In genomic region chr12:94458882-94459772, GRCh38 we compare ENCODE assay signal across 8 cellular contexts. TPM values are rescaled to one million over a fixed set of nuclear protein-coding genes. Genes with fewer than 3 reads are reported as not detected.
DNase-seq lines count a peak whose midpoint lies in the region; ATAC-seq and TF ChIP-seq lines count a peak whose summit lies in the region.

No MANE protein-coding gene starts in this region.

- peaks cover 10 to 38% (median 30%) of the 10 kb centered on the region in 7 donors for H3K4me1 Mint-ChIP-seq in naive thymus-derived CD4-positive, alpha-beta T cell

- peak overlapping the region; percentile 70 to 97 (median 93) for H3K27ac Mint-ChIP-seq in naive thymus-derived CD4-positive, alpha-beta T cell

- H3K27ac ChIP-seq in DND-41 (ENCODE audit: low read length) (peak overlapping the region; percentile 80), HUES48 (ENCODE audit: low read depth, low read length) (peak overlapping the region; percentile 45), SU-DHL-6 (ENCODE audit: low read depth, low read length) (no peak overlapping the region)
- peak overlapping the region; percentile 91 for H3K27ac ChIP-seq in naive thymus-derived CD4-positive, alpha-beta T cell (ENCODE audit: low read depth, low read length)

- H2AFZ ChIP-seq in DND-41 (ENCODE audit: low read depth, low read length): peak overlapping the region; percentile 87
- peak overlapping the region; percentile 73 for H2AFZ ChIP-seq in SU-DHL-6 (ENCODE audit: low read depth, low read length, severe bottlenecking)

- H3K4me3 ChIP-seq in DND-41 (ENCODE audit: low read depth in 1 of 2, low read length in 2 of 2) (peak overlapping the region; percentile 42 to 76), HUES48 (ENCODE audit: low read depth, low read length) (peak overlapping the region; percentile 86), SU-DHL-6 (ENCODE audit: insufficient read depth, low read length, poor library complexity, severe bottlenecking) (peak overlapping the region; percentile 91), epithelial cell of esophagus (ENCODE audit: low read length) (peak overlapping the region; percentile 82)
- peak overlapping the region; percentile 68 for H3K4me3 ChIP-seq in naive thymus-derived CD4-positive, alpha-beta T cell (ENCODE audit: low read length)

- POLR2A ChIA-PET in naive thymus-derived CD4-positive, alpha-beta T cell (lab: Charles Lee): interaction anchor here (0.7 to 0.9 kb wide), 3 partner anchors 197 to 1017 kb away, joined by 3 read pairs; partner anchors contain the start of genes PLXNC1 and UBE2N

- H3K27me3 ChIP-seq in DND-41 (ENCODE audit: insufficient read depth, low read length, poor library complexity) (no peaks in the 10 kb centered on the region), HUES48 (ENCODE audit: control insufficient read depth, insufficient read depth, low read length) (peaks cover 6% of the 10 kb centered on the region; the same call in 1 of the 2 replicates), SU-DHL-6 (ENCODE audit: low read length) (no peaks in the 10 kb centered on the region)
- H3K27me3 ChIP-seq in naive thymus-derived CD4-positive, alpha-beta T cell (ENCODE audit: control insufficient read depth in 2 of 2, insufficient read depth in 2 of 2, low read length in 2 of 2): no peaks in the 10 kb centered on the region

- H4K20me1 ChIP-seq in DND-41 (ENCODE audit: insufficient read depth, low read length): no peaks in the 10 kb centered on the region
- H4K20me1 ChIP-seq in SU-DHL-6 (ENCODE audit: low read depth, low read length): no peaks in the 10 kb centered on the region

- H3K9ac ChIP-seq in DND-41 (ENCODE audit: low read depth, low read length): peak overlapping the region; percentile 73
- peak overlapping the region; percentile 78 for H3K9ac ChIP-seq in HUES48 (ENCODE audit: low read depth, low read length)
- H3K9ac ChIP-seq in SU-DHL-6 (ENCODE audit: low read length): peak overlapping the region; percentile 84

- no peaks in the 10 kb centered on the region for H3K9me2 ChIP-seq in SU-DHL-6 (replicated peaks; ENCODE audit: insufficient read depth, low read length)

- no peaks in the 10 kb centered on the region for H3K9me3 Mint-ChIP-seq in naive thymus-derived CD4-positive, alpha-beta T cell

- peaks cover 0 to 23% (median 8%) of the 10 kb centered on the region in 5 donors for H3K36me3 Mint-ChIP-seq in naive thymus-derived CD4-positive, alpha-beta T cell

- H3K4me2 ChIP-seq in DND-41 (ENCODE audit: insufficient read depth, low read length) (peak overlapping the region; percentile 83), SU-DHL-6 (ENCODE audit: low read depth, low read length, poor library complexity, severe bottlenecking) (peak overlapping the region; percentile 64)

- H3K36me3 ChIP-seq in DND-41 (ENCODE audit: insufficient read depth, low read length) (peaks cover 12% of the 10 kb centered on the region), HUES48 (ENCODE audit: control insufficient read depth, insufficient read depth, low read length) (no peaks in the 10 kb centered on the region), SU-DHL-6 (ENCODE audit: low read length) (no peaks in the 10 kb centered on the region; the same call in 1 of the 2 replicates)
- peaks cover 0 to 7% (median 0%) of the 10 kb centered on the region in 3 experiments for H3K36me3 ChIP-seq in naive thymus-derived CD4-positive, alpha-beta T cell (ENCODE audit: control insufficient read depth in 2 of 3, insufficient read depth in 3 of 3, low read length in 3 of 3)

- DNase-seq in DND-41 (no peak), epithelial cell of esophagus (ENCODE audit: low read depth) (peak; percentile 28), hippocampal formation (lab: John Stamatoyannopoulos, UW) (no peak)
- peak in 7 of 9 donors; percentile 8 to 44 (median 25) for DNase-seq in naive thymus-derived CD4-positive, alpha-beta T cell

- no peaks in the 10 kb centered on the region for H3K9me3 ChIP-seq in DND-41 (ENCODE audit: insufficient read depth, low read length, severe bottlenecking)
- H3K9me3 ChIP-seq in HUES48 (ENCODE audit: control insufficient read depth, insufficient read depth, low read length): no peaks in the 10 kb centered on the region
- H3K9me3 ChIP-seq in SU-DHL-6 (ENCODE audit: insufficient read depth, low read length): no peaks in the 10 kb centered on the region
- no peaks in the 10 kb centered on the region for H3K9me3 ChIP-seq in naive thymus-derived CD4-positive, alpha-beta T cell (ENCODE audit: control insufficient read depth in 2 of 3, low read length in 3 of 3)

- peaks cover 4% of the 10 kb centered on the region; the same call in 1 of the 2 replicates for H3F3A ChIP-seq in SU-DHL-6 (ENCODE audit: insufficient read depth)

- H3K79me2 ChIP-seq in DND-41 (ENCODE audit: insufficient read depth, low read length) (peaks cover 48% of the 10 kb centered on the region), SU-DHL-6 (ENCODE audit: insufficient read depth, low read length) (peaks cover 39% of the 10 kb centered on the region)

- H3K4me1 ChIP-seq in DND-41 (ENCODE audit: insufficient read depth, low read length): peaks cover 38% of the 10 kb centered on the region
- H3K4me1 ChIP-seq in HUES48 (ENCODE audit: control insufficient read depth, insufficient read depth, low read length): peaks cover 8% of the 10 kb centered on the region; the same call in 1 of the 2 replicates
- peaks cover 3 to 13% of the 10 kb centered on the region in 2 donors for H3K4me1 ChIP-seq in naive thymus-derived CD4-positive, alpha-beta T cell (ENCODE audit: control insufficient read depth in 2 of 2, insufficient read depth in 2 of 2, low read length in 2 of 2)

- CTCF ChIA-PET in naive thymus-derived CD4-positive, alpha-beta T cell (lab: Charles Lee): no interaction called here

- peak overlapping the region; percentile 92 to 98 (median 96) for H3K4me3 Mint-ChIP-seq in naive thymus-derived CD4-positive, alpha-beta T cell

- intact Hi-C loops in naive thymus-derived CD4-positive, alpha-beta T cell (cut with micrococcal nuclease): loop anchor here (1.0 to 10.0 kb wide), 18 partner anchors 74 to 1530 kb away; partner anchors contain the start of genes CRADD (in 2 of the 2), NDUFA12 (in 2 of the 2), PLXNC1 (in 2 of the 2) and EEA1 (in 1 of the 2)

- TF ChIP-seq CTCF in DND-41 (IDR thresholded peaks at IDR 0.05; ENCODE audit: borderline replicate concordance, extremely low read depth, low read length, poor library complexity, severe bottlenecking) (no peak), SU-DHL-6 (IDR thresholded peaks at IDR 0.05; ENCODE audit: insufficient read depth, low read length, poor library complexity, severe bottlenecking) (no peak), epithelial cell of esophagus (IDR thresholded peaks at IDR 0.05; ENCODE audit: insufficient read depth, low read depth, low read length, missing control alignments) (no peak)

- ATAC-seq in DND-41 (ENCODE audit: insufficient read depth, low read depth): peak; percentile 54; the same call in 2 of the 3 replicates
- ATAC-seq in GM21381 (IDR thresholded peaks at IDR 0.05; ENCODE audit: unreplicated experiment): peak; percentile 35
- peak; percentile 47 for ATAC-seq in naive thymus-derived CD4-positive, alpha-beta T cell
- no peak for ATAC-seq in GM18861 (IDR thresholded peaks at IDR 0.05; ENCODE audit: unreplicated experiment)

- H3K27me3 Mint-ChIP-seq in naive thymus-derived CD4-positive, alpha-beta T cell: peaks cover 0 to 12% (median 6%) of the 10 kb centered on the region in 5 donors

RNA-seq across cellular contexts. Expression of gene CEP83, which starts 0.5 kb away (rescaled TPM):
- 10 to 100 TPM; 12.8 to 22.7 (median 16.8) TPM for total RNA-seq in naive thymus-derived CD4-positive, alpha-beta T cell
- 1 to 10 TPM; 4.7 TPM for polyA plus RNA-seq in naive thymus-derived CD4-positive, alpha-beta T cell

Comparison
In these comparisons a context has a peak if more than half of its experiments do, and no peak if none do; other contexts are left out.
1. DNase-seq: peak in epithelial cell of esophagus (single experiment) and naive thymus-derived CD4-positive, alpha-beta T cell (7 of 9); none in DND-41 (single experiment) and hippocampal formation (0 of 2).
2. Peak in every context shown above with its lines, with median percentiles within 50 percentile points of each other: H3K4me3 ChIP-seq and H3K9ac ChIP-seq.